In genomic region chr2:103873719-103874359, GRCh38 we compare ENCODE assay signal across 16 cellular contexts.
"Had no signal": no experiment of that assay in that cellular context is flagged by ENCODE, and none has a peak within 500 bp of the region (broad histone marks: within the 10 kb centered on the region; RNA-seq: fewer than 3 reads in every experiment).

No MANE protein-coding gene starts in this region.

- H3K27ac Mint-ChIP-seq: activated naive CD8-positive, alpha-beta T cell; activated T-cell treated with anti-CD3 and anti-CD28 coated beads, Interleukin-2, amount 50 U/mL, for 72 hours; memory B cell had no signal

- H3K27me3 ChIP-seq: neutrophil, pancreas, tibial artery had no signal

- H3K36me3 Mint-ChIP-seq: activated naive CD8-positive, alpha-beta T cell; memory B cell had no signal

- FAIRE-seq: pancreas had no signal

- H3K9me3 ChIP-seq: neutrophil, pancreas, tibial artery had no signal

- H3K36me3 ChIP-seq: neutrophil, pancreas, tibial artery had no signal

- H3K27me3 Mint-ChIP-seq: activated naive CD8-positive, alpha-beta T cell; memory B cell had no signal

- H3K4me3 Mint-ChIP-seq: activated naive CD8-positive, alpha-beta T cell; activated T-cell treated with anti-CD3 and anti-CD28 coated beads, Interleukin-2, amount 50 U/mL, for 72 hours; memory B cell had no signal

- H3K27ac ChIP-seq: neutrophil, pancreas, tibial artery had no signal

- H3K9me3 Mint-ChIP-seq: memory B cell had no signal

- DNase-seq: activated CD4-positive, alpha-beta T cell treated with anti-CD3 and anti-CD28 coated beads, Interleukin-2, amount 50 U/mL, for 4 hours; activated CD4-positive, CD25-positive, alpha-beta regulatory T cell treated with anti-CD3 and anti-CD28 coated beads, Interleukin-2, amount 50 U/mL, for 72 hours; activated gamma-delta T cell treated with Interleukin-2 at 50 U/mL for 16 hours; activated T-cell treated with anti-CD3 and anti-CD28 coated beads, Interleukin-2, amount 50 U/mL, for 72 hours; foreskin melanocyte; hypothalamus; kidney glomerular epithelial cell; pancreas; stimulated activated CD4-positive, alpha-beta T cell treated with anti-CD3 and anti-CD28 coated beads, Interleukin-1b, Interleukin-23, amount 100 ng/mL, for 48 hours; stimulated activated CD8-positive, alpha-beta memory T cell treated with anti-CD3 and anti-CD28 coated beads, Interleukin-4, amount 100 ng/mL, for 48 hours; stimulated activated naive CD4-positive, alpha-beta T cell; T1000; tibial artery had no signal

- H3K4me3 ChIP-seq: pancreas, tibial artery had no signal

- H3K4me1 ChIP-seq: pancreas, tibial artery had no signal

- H3K4me1 Mint-ChIP-seq: memory B cell had no signal
